Comparison of ENCODE assay signal across 1 cellular context in genomic region chr4:16862688-16863087, GRCh38.
TF ChIP-seq lines count a peak whose summit lies in the region.

No MANE protein-coding gene starts in this region.

TF ChIP-seq in SK-N-SH treated with all-trans-retinoic acid at 6 μM for 48 hours, 23 proteins besides CTCF, POLR2A, EP300 and RAD21:
- TF ChIP-seq PATZ1 (CRISPR knock-in tag; IDR thresholded peaks at IDR 0.05; ENCODE audit: borderline replicate concordance) (no peak), ESRRG (CRISPR knock-in tag; IDR thresholded peaks at IDR 0.05) (no peak), TCF4 (CRISPR knock-in tag; IDR thresholded peaks at IDR 0.05; ENCODE audit: borderline replicate concordance) (no peak), ZFP30 (CRISPR knock-in tag; IDR thresholded peaks at IDR 0.05) (no peak), PPARA (CRISPR knock-in tag; IDR thresholded peaks at IDR 0.05; ENCODE audit: borderline replicate concordance) (no peak), RARB (CRISPR knock-in tag; IDR thresholded peaks at IDR 0.05) (no peak), ZNF8 (CRISPR knock-in tag; IDR thresholded peaks at IDR 0.05) (no peak), GLIS3 (CRISPR knock-in tag; IDR thresholded peaks at IDR 0.05) (no peak), ZC3H10 (CRISPR knock-in tag; IDR thresholded peaks at IDR 0.05) (no peak), ZFP3 (CRISPR knock-in tag; IDR thresholded peaks at IDR 0.05) (no peak), TOX (CRISPR knock-in tag; IDR thresholded peaks at IDR 0.05; ENCODE audit: borderline replicate concordance) (no peak), ZNF565 (CRISPR knock-in tag; conservative IDR thresholded peaks at IDR 0.05; ENCODE audit: low read depth) (no peak), ARNTL (CRISPR knock-in tag; IDR thresholded peaks at IDR 0.05; ENCODE audit: borderline replicate concordance, low read depth) (no peak), BACH2 (CRISPR knock-in tag; IDR thresholded peaks at IDR 0.05; ENCODE audit: borderline replicate concordance) (no peak), CSDC2 (CRISPR knock-in tag; IDR thresholded peaks at IDR 0.05) (no peak), ZNF70 (CRISPR knock-in tag; IDR thresholded peaks at IDR 0.05) (no peak)
- TF ChIP-seq, protein P1, sequence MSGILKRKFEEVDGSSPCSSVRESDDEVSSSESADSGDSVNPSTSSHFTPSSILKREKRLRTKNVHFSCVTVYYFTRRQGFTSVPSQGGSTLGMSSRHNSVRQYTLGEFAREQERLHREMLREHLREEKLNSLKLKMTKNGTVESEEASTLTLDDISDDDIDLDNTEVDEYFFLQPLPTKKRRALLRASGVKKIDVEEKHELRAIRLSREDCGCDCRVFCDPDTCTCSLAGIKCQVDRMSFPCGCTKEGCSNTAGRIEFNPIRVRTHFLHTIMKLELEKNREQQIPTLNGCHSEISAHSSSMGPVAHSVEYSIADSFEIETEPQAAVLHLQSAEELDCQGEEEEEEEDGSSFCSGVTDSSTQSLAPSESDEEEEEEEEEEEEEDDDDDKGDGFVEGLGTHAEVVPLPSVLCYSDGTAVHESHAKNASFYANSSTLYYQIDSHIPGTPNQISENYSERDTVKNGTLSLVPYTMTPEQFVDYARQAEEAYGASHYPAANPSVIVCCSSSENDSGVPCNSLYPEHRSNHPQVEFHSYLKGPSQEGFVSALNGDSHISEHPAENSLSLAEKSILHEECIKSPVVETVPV (CRISPR knock-in tag; IDR thresholded peaks at IDR 0.05) = no peak
- TF ChIP-seq, protein P2, sequence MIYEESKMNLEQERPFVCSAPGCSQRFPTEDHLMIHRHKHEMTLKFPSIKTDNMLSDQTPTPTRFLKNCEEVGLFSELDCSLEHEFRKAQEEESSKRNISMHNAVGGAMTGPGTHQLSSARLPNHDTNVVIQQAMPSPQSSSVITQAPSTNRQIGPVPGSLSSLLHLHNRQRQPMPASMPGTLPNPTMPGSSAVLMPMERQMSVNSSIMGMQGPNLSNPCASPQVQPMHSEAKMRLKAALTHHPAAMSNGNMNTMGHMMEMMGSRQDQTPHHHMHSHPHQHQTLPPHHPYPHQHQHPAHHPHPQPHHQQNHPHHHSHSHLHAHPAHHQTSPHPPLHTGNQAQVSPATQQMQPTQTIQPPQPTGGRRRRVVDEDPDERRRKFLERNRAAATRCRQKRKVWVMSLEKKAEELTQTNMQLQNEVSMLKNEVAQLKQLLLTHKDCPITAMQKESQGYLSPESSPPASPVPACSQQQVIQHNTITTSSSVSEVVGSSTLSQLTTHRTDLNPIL (CRISPR knock-in tag; IDR thresholded peaks at IDR 0.05; ENCODE audit: low read depth) = no peak
- TF ChIP-seq, protein P3, sequence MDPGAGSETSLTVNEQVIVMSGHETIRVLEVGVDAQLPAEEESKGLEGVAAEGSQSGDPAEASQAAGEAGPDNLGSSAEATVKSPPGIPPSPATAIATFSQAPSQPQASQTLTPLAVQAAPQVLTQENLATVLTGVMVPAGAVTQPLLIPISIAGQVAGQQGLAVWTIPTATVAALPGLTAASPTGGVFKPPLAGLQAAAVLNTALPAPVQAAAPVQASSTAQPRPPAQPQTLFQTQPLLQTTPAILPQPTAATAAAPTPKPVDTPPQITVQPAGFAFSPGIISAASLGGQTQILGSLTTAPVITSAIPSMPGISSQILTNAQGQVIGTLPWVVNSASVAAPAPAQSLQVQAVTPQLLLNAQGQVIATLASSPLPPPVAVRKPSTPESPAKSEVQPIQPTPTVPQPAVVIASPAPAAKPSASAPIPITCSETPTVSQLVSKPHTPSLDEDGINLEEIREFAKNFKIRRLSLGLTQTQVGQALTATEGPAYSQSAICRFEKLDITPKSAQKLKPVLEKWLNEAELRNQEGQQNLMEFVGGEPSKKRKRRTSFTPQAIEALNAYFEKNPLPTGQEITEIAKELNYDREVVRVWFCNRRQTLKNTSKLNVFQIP (CRISPR knock-in tag; IDR thresholded peaks at IDR 0.05; ENCODE audit: borderline replicate concordance, low read depth) = no peak
